In genomic region chr1:87986154-87986914, GRCh38 we compare ENCODE assay signal across 21 cellular contexts.
A peak's percentile ranks its signal among the peaks of the same experiment; 100 is the strongest.
DNase-seq lines count a peak whose midpoint lies in the region; TF ChIP-seq lines count a peak whose summit lies in the region.
"Had no signal": no experiment of that assay in that cellular context is flagged by ENCODE, and none has a peak within 500 bp of the region (broad histone marks: within the 10 kb centered on the region; RNA-seq: fewer than 3 reads in every experiment).

No MANE protein-coding gene starts in this region.

- intact Hi-C loops in MCF 10A (cut with micrococcal nuclease) = no loop called here
- intact Hi-C loops in breast epithelium (cut with DNase I; ENCODE audit: low total_unique reads) = no loop called here
- intact Hi-C loops in OCI-LY7 (cut with micrococcal nuclease; ENCODE audit: unreplicated experiment) = no loop called here

- H3K4me3 ChIP-seq in breast epithelium (no peak overlapping the region), OCI-LY7 (ENCODE audit: low read depth, low read length, poor library complexity, severe bottlenecking) (no peak overlapping the region), hepatocyte (no peak overlapping the region)
- H3K4me3 ChIP-seq: esophagus squamous epithelium, sigmoid colon, suprapubic skin had no signal

- no peak for TF ChIP-seq POLR2A in breast epithelium (IDR thresholded peaks at IDR 0.05)

- H3K9me3 Mint-ChIP-seq in MCF 10A (ENCODE audit: unreplicated experiment) = no peaks in the 10 kb centered on the region
- no peaks in the 10 kb centered on the region for H3K9me3 Mint-ChIP-seq in activated naive CD8-positive, alpha-beta T cell treated with anti-CD3 and anti-CD28 coated beads for 36 hours
- H3K9me3 Mint-ChIP-seq: activated naive CD4-positive, alpha-beta T cell treated with anti-CD3 and anti-CD28 coated beads, Interleukin-2, amount 10 ng/mL, durations not matched to agents 7 days and 5 days; activated T-cell treated with anti-CD3 and anti-CD28 coated beads, Interleukin-2, amount 50 U/mL, for 24 hours; natural killer cell treated with Interleukin-12 subunit alpha and Interleukin-12 subunit beta and Interleukin-15 and Interleukin-18, amount 100 ng/mL, for 72 hours had no signal

- H3K4me3 Mint-ChIP-seq in MCF 10A (ENCODE audit: unreplicated experiment) = no peak overlapping the region
- H3K4me3 Mint-ChIP-seq in activated naive CD8-positive, alpha-beta T cell treated with anti-CD3 and anti-CD28 coated beads for 36 hours = no peak overlapping the region
- H3K4me3 Mint-ChIP-seq: activated naive CD4-positive, alpha-beta T cell treated with anti-CD3 and anti-CD28 coated beads, Interleukin-2, amount 10 ng/mL, durations not matched to agents 7 days and 5 days; activated T-cell treated with anti-CD3 and anti-CD28 coated beads, Interleukin-2, amount 50 U/mL, for 24 hours; natural killer cell treated with Interleukin-12 subunit alpha and Interleukin-12 subunit beta and Interleukin-15 and Interleukin-18, amount 100 ng/mL, for 72 hours had no signal

- POLR2A ChIA-PET in MCF 10A (lab: Yijun Ruan, JAX) (no interaction called here), OCI-LY7 (lab: Charles Lee) (interaction anchor here (0.6 to 1.0 kb wide), 2 partner anchors 129 to 319 kb away, joined by 3 read pairs; no protein-coding TSS in a partner anchor)

- peak; percentile 16 for TF ChIP-seq CTCF in MCF 10A (IDR thresholded peaks at IDR 0.05; ENCODE audit: unreplicated experiment)
- TF ChIP-seq CTCF in breast epithelium (IDR thresholded peaks at IDR 0.05) = no peak
- TF ChIP-seq CTCF in OCI-LY7 (conservative IDR thresholded peaks at IDR 0.05; ENCODE audit: low read length) = 0 out of 2 replicates have a peak, but pooled peaks have one; percentile 16
- peak; percentile 10 for TF ChIP-seq CTCF in hepatocyte (IDR thresholded peaks at IDR 0.05; ENCODE audit: poor library complexity)

- H3K27ac Mint-ChIP-seq in MCF 10A (ENCODE audit: low read depth, unreplicated experiment) = no peak overlapping the region
- no peak overlapping the region for H3K27ac Mint-ChIP-seq in activated naive CD8-positive, alpha-beta T cell treated with anti-CD3 and anti-CD28 coated beads for 36 hours
- H3K27ac Mint-ChIP-seq: activated naive CD4-positive, alpha-beta T cell treated with anti-CD3 and anti-CD28 coated beads, Interleukin-2, amount 10 ng/mL, durations not matched to agents 7 days and 5 days; activated T-cell treated with anti-CD3 and anti-CD28 coated beads, Interleukin-2, amount 50 U/mL, for 24 hours; natural killer cell treated with Interleukin-12 subunit alpha and Interleukin-12 subunit beta and Interleukin-15 and Interleukin-18, amount 100 ng/mL, for 72 hours had no signal

- H3K9me3 ChIP-seq in breast epithelium (peaks cover 0 to 2% of the 10 kb centered on the region in 2 donors), OCI-LY7 (ENCODE audit: low read length) (no peaks in the 10 kb centered on the region), hepatocyte (ENCODE audit: low read depth) (no peaks in the 10 kb centered on the region)
- H3K9me3 ChIP-seq: esophagus squamous epithelium, sigmoid colon, suprapubic skin had no signal

- H3K27me3 ChIP-seq in breast epithelium (no peaks in the 10 kb centered on the region), hepatocyte (no peaks in the 10 kb centered on the region)
- H3K27me3 ChIP-seq: esophagus squamous epithelium, sigmoid colon, suprapubic skin had no signal

- H4K20me1 ChIP-seq in OCI-LY7 (ENCODE audit: insufficient read depth, low read length) (no peaks in the 10 kb centered on the region), hepatocyte (ENCODE audit: insufficient read depth, poor library complexity, severe bottlenecking) (no peaks in the 10 kb centered on the region)

- no peaks in the 10 kb centered on the region for H3K27me3 Mint-ChIP-seq in MCF 10A (ENCODE audit: insufficient read depth, unreplicated experiment)
- peaks cover 8% of the 10 kb centered on the region for H3K27me3 Mint-ChIP-seq in activated naive CD8-positive, alpha-beta T cell treated with anti-CD3 and anti-CD28 coated beads for 36 hours
- H3K27me3 Mint-ChIP-seq: activated naive CD4-positive, alpha-beta T cell treated with anti-CD3 and anti-CD28 coated beads, Interleukin-2, amount 10 ng/mL, durations not matched to agents 7 days and 5 days had no signal

- H3K27ac ChIP-seq in breast epithelium (no peak overlapping the region), OCI-LY7 (ENCODE audit: low read depth, low read length, poor library complexity, severe bottlenecking) (no peak overlapping the region), hepatocyte (no peak overlapping the region)
- H3K27ac ChIP-seq: esophagus squamous epithelium, sigmoid colon, suprapubic skin had no signal

- H3K9me2 ChIP-seq in OCI-LY7 (ENCODE audit: insufficient read depth, low read length) (no peaks in the 10 kb centered on the region), hepatocyte (replicated peaks; ENCODE audit: insufficient read depth) (no peaks in the 10 kb centered on the region)

- H3K79me2 ChIP-seq in OCI-LY7 (ENCODE audit: insufficient read depth, low read depth, low read length) (no peaks in the 10 kb centered on the region), hepatocyte (no peaks in the 10 kb centered on the region)

- H3K4me2 ChIP-seq in OCI-LY7 (ENCODE audit: low read length) = no peak overlapping the region
- H3K4me2 ChIP-seq in hepatocyte = no peak overlapping the region

- BruUV-seq in MCF 10A (replicated peaks; lab: Mats Ljungman, UMichigan) = no TSS peak
- no TSS peak for BruUV-seq in OCI-LY7 (replicated peaks; lab: Mats Ljungman, UMichigan)

- H3K4me1 ChIP-seq in breast epithelium = no peaks in the 10 kb centered on the region
- H3K4me1 ChIP-seq in OCI-LY7 (ENCODE audit: insufficient read depth, low read length, poor library complexity, severe bottlenecking) = no peaks in the 10 kb centered on the region
- H3K4me1 ChIP-seq in hepatocyte (ENCODE audit: insufficient read depth) = no peaks in the 10 kb centered on the region
- H3K4me1 ChIP-seq: esophagus squamous epithelium, sigmoid colon, suprapubic skin had no signal

- no peaks in the 10 kb centered on the region for H3K36me3 Mint-ChIP-seq in MCF 10A (ENCODE audit: insufficient read depth, unreplicated experiment)
- no peaks in the 10 kb centered on the region for H3K36me3 Mint-ChIP-seq in activated naive CD8-positive, alpha-beta T cell treated with anti-CD3 and anti-CD28 coated beads for 36 hours
- H3K36me3 Mint-ChIP-seq: activated naive CD4-positive, alpha-beta T cell treated with anti-CD3 and anti-CD28 coated beads, Interleukin-2, amount 10 ng/mL, durations not matched to agents 7 days and 5 days; natural killer cell treated with Interleukin-12 subunit alpha and Interleukin-12 subunit beta and Interleukin-15 and Interleukin-18, amount 100 ng/mL, for 72 hours had no signal

- DNase-seq in MCF 10A (ENCODE audit: unreplicated experiment) (no peak), breast epithelium (ENCODE audit: low spot score in 2 of 2) (no peak), OCI-LY7 (ENCODE audit: low spot score) (no peak), hepatocyte (ENCODE audit: low spot score) (no peak), hepatic stellate cell (ENCODE audit: low spot score) (no peak), NCI-H226 (no peak)
- no peak for DNase-seq in activated naive CD8-positive, alpha-beta T cell treated with anti-CD3 and anti-CD28 coated beads for 36 hours
- no peak for DNase-seq in central memory CD4-positive, alpha-beta T cell
- DNase-seq: activated CD4-positive, CD25-positive, alpha-beta regulatory T cell treated with anti-CD3 and anti-CD28 coated beads, Interleukin-2, amount 50 U/mL, for 72 hours; activated naive CD4-positive, alpha-beta T cell treated with anti-CD3 and anti-CD28 coated beads, Interleukin-2, amount 10 ng/mL, durations not matched to agents 7 days and 5 days; activated T-cell treated with anti-CD3 and anti-CD28 coated beads, Interleukin-2, amount 50 U/mL, for 24 hours; aorta; DMS 273 treated with DMSO at 0.1 percent for 48 hours; esophagus squamous epithelium; GDM1; Kasumi-1; NCI-H1417 treated with DMSO at 0.1 percent for 48 hours; sigmoid colon; T1000 had no signal

- no peaks in the 10 kb centered on the region for H3K36me3 ChIP-seq in breast epithelium
- H3K36me3 ChIP-seq in OCI-LY7 (ENCODE audit: insufficient read depth, low read length) = no peaks in the 10 kb centered on the region
- H3K36me3 ChIP-seq in hepatocyte (replicated peaks; ENCODE audit: insufficient read depth, low read depth) = no peaks in the 10 kb centered on the region
- H3K36me3 ChIP-seq: esophagus squamous epithelium, sigmoid colon, suprapubic skin had no signal

- no peak overlapping the region for H2AFZ ChIP-seq in OCI-LY7 (ENCODE audit: low read length)
- H2AFZ ChIP-seq in hepatocyte = no peak overlapping the region

- 81% methylated on average over 6 of the region's 6 CpGs for WGBS in hepatocyte (ENCODE audit: low lambda C conversion rate, missing lambda C conversion rate)

- peaks cover 4% of the 10 kb centered on the region for H3K4me1 Mint-ChIP-seq in MCF 10A (ENCODE audit: insufficient read depth, unreplicated experiment)
- no peaks in the 10 kb centered on the region for H3K4me1 Mint-ChIP-seq in activated naive CD8-positive, alpha-beta T cell treated with anti-CD3 and anti-CD28 coated beads for 36 hours
- H3K4me1 Mint-ChIP-seq: activated naive CD4-positive, alpha-beta T cell treated with anti-CD3 and anti-CD28 coated beads, Interleukin-2, amount 10 ng/mL, durations not matched to agents 7 days and 5 days had no signal

- CTCF ChIA-PET in MCF 10A (lab: Yijun Ruan, JAX) = interaction anchor here (0.6 to 1.6 kb wide), 7 partner anchors 10 to 293 kb away, joined by 3 to 6 read pairs (median 3); no protein-coding TSS in a partner anchor
- CTCF ChIA-PET in OCI-LY7 (lab: Charles Lee; ENCODE audit: unreplicated experiment) = no interaction called here

Comparison
In these comparisons a context has a peak if more than half of its experiments do, and no peak if none do; other contexts are left out.
1. CTCF ChIP-seq: peak in MCF 10A (single experiment), OCI-LY7 (single experiment) and hepatocyte (single experiment); none in breast epithelium (0 of 3).